ENCODE assay signal across 22 cellular contexts in genomic region chr2:58070765-58071164, GRCh38.
"Had no signal": no experiment of that assay in that cellular context is flagged by ENCODE, and none has a peak within 500 bp of the region (broad histone marks: within the 10 kb centered on the region; RNA-seq: fewer than 3 reads in every experiment).

No MANE protein-coding gene starts in this region.

- H3K27ac ChIP-seq: HL-60, SJSA1, SK-N-MC had no signal

- H3K36me3 ChIP-seq: SJSA1 had no signal

- FAIRE-seq: HTR-8/SVneo, RCC 7860 had no signal

- H3K9me3 ChIP-seq: MG63, SJSA1 had no signal

- H3K4me1 ChIP-seq: SJSA1 had no signal

- H3K27me3 ChIP-seq: MG63, SJSA1 had no signal

- H3K4me3 ChIP-seq: MG63, SJSA1, SK-N-MC had no signal

- DNase-seq: KBM-7, MG63, NCI-H1092, NCI-H1105 treated with DMSO at 0.1 percent for 48 hours, NCI-H1417 treated with DMSO at 0.1 percent for 48 hours, NCI-H146, NCI-H1694 treated with DMSO at 0.1 percent for 48 hours, NCI-H1930, NCI-H2081, NCI-H2107, NCI-H2227 treated with DMSO at 0.1 percent for 48 hours, NCI-H524, NCI-H526 treated with DMSO at 0.1 percent for 48 hours, NCI-H748 treated with DMSO at 0.1 percent for 48 hours, Right ventricle myocardium superior, RPMI8226, SIG-M5 had no signal
